In genomic region chr2:37877457-37878315, GRCh38 we compare ENCODE assay signal across 7 cellular contexts. TPM values are rescaled to one million over a fixed set of nuclear protein-coding genes. Genes with fewer than 3 reads are reported as not detected.
DNase-seq lines count a peak whose midpoint lies in the region; TF ChIP-seq lines count a peak whose summit lies in the region.

No MANE protein-coding gene starts in this region.

- H3K4me3 Mint-ChIP-seq in HFFc6, result peak overlapping the region; percentile 58

- no peak overlapping the region for H3K4me3 ChIP-seq in astrocyte of the spinal cord (ENCODE audit: low read depth, low read length)
- no peak overlapping the region for H3K4me3 ChIP-seq in iPS-20b (ENCODE audit: low read length)
- no peak overlapping the region for H3K4me3 ChIP-seq in spleen

- peaks cover 12% of the 10 kb centered on the region; the same call in 1 of the 2 replicates for H3K27me3 ChIP-seq in iPS-20b (ENCODE audit: insufficient read depth, low read length)
- peaks cover 0 to 7% (median 0%) of the 10 kb centered on the region in 7 donors for H3K27me3 ChIP-seq in spleen (replicated peaks in 1 of 7)

- H3K36me3 ChIP-seq in iPS-20b (ENCODE audit: insufficient read depth, low read depth, low read length), result no peaks in the 10 kb centered on the region
- H3K36me3 ChIP-seq in spleen, result no peaks in the 10 kb centered on the region

- no peak overlapping the region for H3K27ac Mint-ChIP-seq in HFFc6

- H3K4me1 Mint-ChIP-seq in HFFc6 (ENCODE audit: low read depth), result peaks cover 13% of the 10 kb centered on the region

- peak overlapping the region; percentile 6; the same call in 1 of the 2 replicates for H3K9ac ChIP-seq in iPS-20b (ENCODE audit: low read depth, low read length)

- H3K4me1 ChIP-seq in iPS-20b (ENCODE audit: insufficient read depth, low read length) (peaks cover 5% of the 10 kb centered on the region; the same call in 1 of the 2 replicates), spleen (peaks cover 0 to 13% (median 6%) of the 10 kb centered on the region in 6 donors)

- H3K9me3 Mint-ChIP-seq in HFFc6, result no peaks in the 10 kb centered on the region

- H3K27ac ChIP-seq in iPS-20b (ENCODE audit: low read length) (no peak overlapping the region), spleen (no peak overlapping the region)

- DNase-seq in DMS79 (lab: John Stamatoyannopoulos, UW) (peak; percentile 23), HFFc6 (peak; percentile 67), NCI-H526 treated with DMSO at 0.1 percent for 48 hours (lab: John Stamatoyannopoulos, UW) (peak; percentile 42), astrocyte of the spinal cord (ENCODE audit: low read depth, low spot score) (peak; percentile 69), spleen (no peak)
- no peak for DNase-seq in activated effector memory CD4-positive, alpha-beta T cell treated with Interleukin-2 at 50 U/mL for 16 hours

- intact Hi-C loops in spleen (cut with DNase I; ENCODE audit: low total_unique reads), result loop anchor here (5.0 kb wide), 1 partner anchor 465 kb away; no protein-coding TSS in a partner anchor

- H3K27me3 Mint-ChIP-seq in HFFc6 (ENCODE audit: insufficient read depth), result no peaks in the 10 kb centered on the region; the same call in none of the 2 replicates

- peak; percentile 91 for TF ChIP-seq CTCF in HFFc6 (IDR thresholded peaks at IDR 0.05)
- peak; percentile 49 for TF ChIP-seq CTCF in astrocyte of the spinal cord (IDR thresholded peaks at IDR 0.05; ENCODE audit: low read depth, low read length)
- TF ChIP-seq CTCF in spleen (IDR thresholded peaks at IDR 0.05 in 8 of 11, conservative IDR thresholded peaks at IDR 0.05 in 3 of 11), result peak; percentile 41 to 82 (median 69)

- WGBS in spleen, 5 donors, result 28 to 34% (median 30%) methylated on average over 12 of the region's 12 CpGs

- TF ChIP-seq POLR2A in spleen (IDR thresholded peaks at IDR 0.05), result no peak

- H3K9me3 ChIP-seq in iPS-20b (ENCODE audit: insufficient read depth, low read depth, low read length) (no peaks in the 10 kb centered on the region), spleen (no peaks in the 10 kb centered on the region)

- in situ Hi-C loops in astrocyte of the spinal cord (cut with HindIII; ENCODE audit: low sequenced_read_pairs), result no loop called here

- H3K36me3 Mint-ChIP-seq in HFFc6 (ENCODE audit: low read depth), result no peaks in the 10 kb centered on the region

RNA-seq across cellular contexts. Expression of gene RMDN2, which starts 47.4 kb away (rescaled TPM):
- total RNA-seq in HFFc6 (2021; fragmentation: NEBNext Ultra II Directional; extraction: Animal tissue kit (Norgen Biotek cat#: 25700)), result 1 to 10 TPM; 2.6 to 6.7 (median 3.4) TPM
- 10 to 100 TPM; 22.1 to 57.1 (median 34.3) TPM for total RNA-seq in spleen
- polyA plus RNA-seq in spleen, result 10 to 100 TPM; 10.8 to 18.3 (median 12.9) TPM

Comparison
In these comparisons a context has a peak if more than half of its experiments do, and no peak if none do; other contexts are left out.
1. DNase-seq: peak in DMS79 (single experiment), HFFc6 (single experiment), NCI-H526 treated with DMSO at 0.1 percent for 48 hours (single experiment) and astrocyte of the spinal cord (single experiment); none in spleen (single experiment) and activated effector memory CD4-positive, alpha-beta T cell treated with Interleukin-2 at 50 U/mL for 16 hours (single experiment).
2. Peak in every context shown above with its lines, with median percentiles within 50 percentile points of each other: CTCF ChIP-seq.